Comparison of ENCODE assay signal across 11 cellular contexts in the genomic region with DNA sequence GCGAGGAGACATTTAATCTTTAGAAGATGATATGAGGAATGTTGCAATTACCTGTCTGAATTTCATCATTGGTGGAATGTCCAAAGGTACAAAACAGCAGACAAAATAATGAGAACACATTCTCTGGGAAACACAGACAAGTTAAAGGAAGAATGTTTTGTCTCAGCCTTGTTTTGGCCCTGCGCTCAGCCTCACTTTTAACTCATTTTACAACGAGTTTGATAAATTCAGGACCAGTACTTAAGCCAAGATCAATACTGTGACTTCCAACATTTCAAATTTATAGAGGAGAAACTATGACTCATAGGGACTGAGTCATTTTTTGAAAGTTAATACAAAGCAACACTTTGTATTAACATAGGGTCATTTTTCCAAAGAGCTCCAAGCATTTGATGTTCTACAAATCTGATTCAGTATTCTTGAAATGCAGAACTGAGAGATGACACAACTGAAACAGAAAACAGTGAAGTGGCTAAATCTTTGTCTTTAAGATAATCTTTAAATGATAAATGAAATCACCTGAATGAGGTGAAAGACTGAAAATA.
DNase-seq lines count a peak whose midpoint lies in the region; ATAC-seq and TF ChIP-seq lines count a peak whose summit lies in the region.
"Had no signal": no experiment of that assay in that cellular context is flagged by ENCODE, and none has a peak within 500 bp of the region (broad histone marks: within the 10 kb centered on the region; RNA-seq: fewer than 3 reads in every experiment).

No MANE protein-coding gene starts in this region.

- peak overlapping the region; percentile 5 for H3K4me3 ChIP-seq in thoracic aorta
- H3K4me3 ChIP-seq in effector memory CD4-positive, alpha-beta T cell (ENCODE audit: insufficient read depth, low read depth, low read length, poor library complexity, severe bottlenecking), result no peak overlapping the region
- H3K4me3 ChIP-seq: sigmoid colon had no signal

- no peak overlapping the region for H3K27ac ChIP-seq in thoracic aorta
- no peak overlapping the region for H3K27ac ChIP-seq in effector memory CD4-positive, alpha-beta T cell (ENCODE audit: insufficient read depth, low read length, poor library complexity, severe bottlenecking)
- H3K27ac ChIP-seq: HL-60, sigmoid colon, VCaP had no signal

- H3K27ac Mint-ChIP-seq in MCF 10A (ENCODE audit: low read depth, unreplicated experiment), result peak overlapping the region; percentile 93
- H3K27ac Mint-ChIP-seq in CD14-positive monocyte, result no peak overlapping the region

- H3K4me3 Mint-ChIP-seq in MCF 10A (ENCODE audit: unreplicated experiment) (peak overlapping the region; percentile 54), CD14-positive monocyte (no peak overlapping the region)

- CTCF ChIA-PET in MCF 10A (lab: Yijun Ruan, JAX), result no interaction called here

- BruUV-seq in MCF 10A (replicated peaks; lab: Mats Ljungman, UMichigan), result no TSS peak

- H3K27me3 Mint-ChIP-seq in MCF 10A (ENCODE audit: insufficient read depth, unreplicated experiment), result no peaks in the 10 kb centered on the region
- H3K27me3 Mint-ChIP-seq in CD14-positive monocyte (ENCODE audit: low read depth in 3 of 3), result no peaks in the 10 kb centered on the region

- H3K4me1 ChIP-seq in thoracic aorta (ENCODE audit: control insufficient read depth in 1 of 2, low read depth in 2 of 2), result peaks cover 14 to 22% of the 10 kb centered on the region in 2 donors
- H3K4me1 ChIP-seq in effector memory CD4-positive, alpha-beta T cell (ENCODE audit: control insufficient read depth, insufficient read depth, low read length, poor library complexity, severe bottlenecking), result no peaks in the 10 kb centered on the region
- H3K4me1 ChIP-seq: sigmoid colon had no signal

- TF ChIP-seq CTCF in MCF 10A (IDR thresholded peaks at IDR 0.05; ENCODE audit: unreplicated experiment) (no peak), thoracic aorta (IDR thresholded peaks at IDR 0.05) (no peak), CD14-positive monocyte (IDR thresholded peaks at IDR 0.05) (no peak)

- H3K27me3 ChIP-seq in thoracic aorta (replicated peaks; ENCODE audit: insufficient read depth), result no peaks in the 10 kb centered on the region
- H3K27me3 ChIP-seq in effector memory CD4-positive, alpha-beta T cell (replicated peaks; ENCODE audit: control insufficient read depth, insufficient read depth, low read length, poor library complexity, severe bottlenecking), result no peaks in the 10 kb centered on the region
- H3K27me3 ChIP-seq: sigmoid colon had no signal

- H3K9me3 Mint-ChIP-seq in MCF 10A (ENCODE audit: unreplicated experiment) (no peaks in the 10 kb centered on the region), CD14-positive monocyte (peaks cover 2 to 8% (median 5%) of the 10 kb centered on the region in 7 donors)

- peaks cover 36% of the 10 kb centered on the region for H3K4me1 Mint-ChIP-seq in MCF 10A (ENCODE audit: insufficient read depth, unreplicated experiment)
- H3K4me1 Mint-ChIP-seq in CD14-positive monocyte, result no peaks in the 10 kb centered on the region

- POLR2A ChIA-PET in MCF 10A (lab: Yijun Ruan, JAX), result interaction anchor here (0.8 to 1.4 kb wide), 2 partner anchors 22 to 52 kb away, joined by 3 read pairs; no protein-coding TSS in a partner anchor

- peaks cover 4% of the 10 kb centered on the region for H3K9me3 ChIP-seq in thoracic aorta
- H3K9me3 ChIP-seq in effector memory CD4-positive, alpha-beta T cell (ENCODE audit: control insufficient read depth, low read length), result no peaks in the 10 kb centered on the region
- H3K9me3 ChIP-seq: sigmoid colon had no signal

- ATAC-seq in HG03432 (IDR thresholded peaks at IDR 0.05; ENCODE audit: unreplicated experiment), result peak; percentile 75
- no peak for ATAC-seq in thoracic aorta (ENCODE audit: insufficient number of reproducible peaks, low FRiP score, low read depth)

- DNase-seq in NCI-H446 treated with DMSO at 0.1 percent for 48 hours (lab: John Stamatoyannopoulos, UW) (peak; percentile 20), NCI-H446 (lab: John Stamatoyannopoulos, UW) (no peak), MCF 10A (ENCODE audit: unreplicated experiment) (peak; percentile 89), thoracic aorta (ENCODE audit: low spot score) (no peak), NCI-H748 treated with DMSO at 0.1 percent for 48 hours (lab: John Stamatoyannopoulos, UW) (no peak), CD14-positive monocyte (ENCODE audit: low spot score) (no peak)
- no peak for DNase-seq in effector memory CD4-positive, alpha-beta T cell
- DNase-seq: sigmoid colon had no signal

- intact Hi-C loops in MCF 10A (cut with micrococcal nuclease), result no loop called here
- intact Hi-C loops in CD14-positive monocyte (cut with micrococcal nuclease), result no loop called here

- H3K36me3 Mint-ChIP-seq in MCF 10A (ENCODE audit: insufficient read depth, unreplicated experiment) (peaks cover 8% of the 10 kb centered on the region), CD14-positive monocyte (no peaks in the 10 kb centered on the region)

- no peaks in the 10 kb centered on the region for H3K36me3 ChIP-seq in thoracic aorta
- no peaks in the 10 kb centered on the region for H3K36me3 ChIP-seq in effector memory CD4-positive, alpha-beta T cell (ENCODE audit: control insufficient read depth, insufficient read depth, low read length)
- H3K36me3 ChIP-seq: sigmoid colon had no signal

Comparison
In these comparisons a context has a peak if more than half of its experiments do, and no peak if none do; other contexts are left out.
1. DNase-seq: peak in NCI-H446 treated with DMSO at 0.1 percent for 48 hours (single experiment) and MCF 10A (single experiment); none in NCI-H446 (0 of 2), thoracic aorta (single experiment), NCI-H748 treated with DMSO at 0.1 percent for 48 hours (single experiment), CD14-positive monocyte (single experiment) and effector memory CD4-positive, alpha-beta T cell (0 of 3).